Comparison of ENCODE assay signal across 1 cellular context in the genomic region with DNA sequence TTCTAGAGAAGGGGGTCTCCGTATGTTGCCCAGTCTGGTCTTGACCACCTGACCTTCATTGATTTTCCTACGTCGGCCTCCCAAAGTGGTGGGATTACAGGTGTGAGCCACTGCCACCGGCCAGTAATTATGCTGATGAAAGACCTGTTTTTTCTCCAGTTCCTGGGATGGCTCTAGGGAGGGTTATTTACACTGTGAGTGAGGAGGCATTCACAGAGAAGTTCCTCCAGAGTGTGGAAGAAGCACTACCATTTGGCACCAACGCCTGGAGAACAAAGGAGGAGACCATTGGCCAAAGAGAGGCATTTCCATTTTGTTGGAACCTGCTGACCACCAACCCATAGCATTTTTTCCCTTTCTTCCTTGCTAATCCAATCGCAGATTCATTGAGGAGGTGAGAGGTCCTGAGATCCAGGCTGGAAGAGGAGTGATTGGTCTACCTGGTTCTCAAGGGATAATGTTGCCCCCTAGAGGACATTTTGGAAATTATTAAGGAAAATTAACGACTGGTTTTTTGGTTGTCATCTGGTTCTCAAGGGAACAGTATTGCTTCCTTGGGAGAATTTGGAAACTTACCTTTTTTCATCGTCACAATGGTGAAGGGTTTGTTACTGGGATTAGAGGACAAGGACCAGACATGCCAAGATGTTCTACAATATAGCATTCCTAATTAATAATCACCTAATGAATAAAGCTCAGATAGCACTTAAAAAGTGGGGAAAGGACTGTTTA.
TF ChIP-seq lines count a peak whose summit lies in the region.

No MANE protein-coding gene starts in this region.

TF ChIP-seq in K562, 482 proteins besides CTCF, POLR2A, EP300 and RAD21 (continued from another document):
- TF ChIP-seq, protein P1, sequence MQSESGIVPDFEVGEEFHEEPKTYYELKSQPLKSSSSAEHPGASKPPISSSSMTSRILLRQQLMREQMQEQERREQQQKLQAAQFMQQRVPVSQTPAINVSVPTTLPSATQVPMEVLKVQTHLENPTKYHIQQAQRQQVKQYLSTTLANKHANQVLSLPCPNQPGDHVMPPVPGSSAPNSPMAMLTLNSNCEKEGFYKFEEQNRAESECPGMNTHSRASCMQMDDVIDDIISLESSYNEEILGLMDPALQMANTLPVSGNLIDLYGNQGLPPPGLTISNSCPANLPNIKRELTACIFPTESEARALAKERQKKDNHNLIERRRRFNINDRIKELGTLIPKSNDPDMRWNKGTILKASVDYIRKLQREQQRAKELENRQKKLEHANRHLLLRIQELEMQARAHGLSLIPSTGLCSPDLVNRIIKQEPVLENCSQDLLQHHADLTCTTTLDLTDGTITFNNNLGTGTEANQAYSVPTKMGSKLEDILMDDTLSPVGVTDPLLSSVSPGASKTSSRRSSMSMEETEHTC (IDR thresholded peaks at IDR 0.05), result no peak
- TF ChIP-seq ZNF282 (CRISPR knock-in tag; IDR thresholded peaks at IDR 0.05) (no peak), PURB (CRISPR knock-in tag; IDR thresholded peaks at IDR 0.05; ENCODE audit: low read depth) (no peak), ERF (CRISPR knock-in tag; IDR thresholded peaks at IDR 0.05) (no peak), ZNF41 (CRISPR knock-in tag; conservative IDR thresholded peaks at IDR 0.05) (no peak), TBP (optimal IDR thresholded peaks at IDR 0.05; ENCODE audit: low read depth, low read length) (no peak), ZNF583 (CRISPR knock-in tag; IDR thresholded peaks at IDR 0.05) (no peak), CHD2 (IDR thresholded peaks at IDR 0.05; ENCODE audit: low read depth, low read length) (no peak), DACH1 (IDR thresholded peaks at IDR 0.05; ENCODE audit: partially characterized antibody) (peak; percentile 92), SPI1 (IDR thresholded peaks at IDR 0.05; ENCODE audit: borderline replicate concordance, low read depth, low read length) (no peak), MCM3 (IDR thresholded peaks at IDR 0.05) (no peak), ZNF695 (CRISPR knock-in tag; IDR thresholded peaks at IDR 0.05) (no peak), SIX5 (IDR thresholded peaks at IDR 0.05; ENCODE audit: borderline replicate concordance in 1 of 2, insufficient read depth in 1 of 2, low read depth in 1 of 2, low read length in 2 of 2) (no peak), ZNF263 (CRISPR knock-in tag; IDR thresholded peaks at IDR 0.05; ENCODE audit: borderline replicate concordance) (peak; percentile 63; the same call in 1 of the 2 replicates), ZNF589 (CRISPR knock-in tag; IDR thresholded peaks at IDR 0.05; ENCODE audit: low read depth) (no peak), CEBPG (CRISPR knock-in tag; IDR thresholded peaks at IDR 0.05) (no peak), CEBPG (tag; conservative IDR thresholded peaks at IDR 0.05 in 1 of 2, IDR thresholded peaks at IDR 0.05 in 1 of 2) (no peak), NFE2L1 (tag; IDR thresholded peaks at IDR 0.05; ENCODE audit: borderline replicate concordance, low read depth) (no peak), RCOR1 (IDR thresholded peaks at IDR 0.05; ENCODE audit: borderline replicate concordance in 1 of 2, low read depth in 2 of 2, low read length in 2 of 2) (0 out of 4 replicates have a peak, but pooled peaks of 1 of the 2 experiments have one; percentile 18), PTBP1 (IDR thresholded peaks at IDR 0.05; ENCODE audit: low read depth, low read length) (no peak), SREBF1 (IDR thresholded peaks at IDR 0.05; ENCODE audit: borderline replicate concordance, low read depth, low read length) (no peak), ZNF354B (CRISPR knock-in tag; IDR thresholded peaks at IDR 0.05) (no peak), TEAD1 (CRISPR knock-in tag; IDR thresholded peaks at IDR 0.05) (no peak), EP400 (IDR thresholded peaks at IDR 0.05) (peak; percentile 29), ZNF444 (CRISPR knock-in tag; IDR thresholded peaks at IDR 0.05) (no peak), HMG20B (CRISPR knock-in tag; IDR thresholded peaks at IDR 0.05) (no peak), CHD1 (IDR thresholded peaks at IDR 0.05; ENCODE audit: low read length) (no peak), NR2F6 (CRISPR knock-in tag; IDR thresholded peaks at IDR 0.05) (no peak), POLR3G (IDR thresholded peaks at IDR 0.05; ENCODE audit: extremely low read depth, insufficient read length, insufficient replicate concordance) (no peak), NUFIP1 (IDR thresholded peaks at IDR 0.05; ENCODE audit: partially characterized antibody) (no peak), EGR1 (conservative IDR thresholded peaks at IDR 0.05) (no peak), XRCC4 (IDR thresholded peaks at IDR 0.05; ENCODE audit: extremely low read depth, insufficient read depth, insufficient read length) (no peak)
- TF ChIP-seq, protein P2, sequence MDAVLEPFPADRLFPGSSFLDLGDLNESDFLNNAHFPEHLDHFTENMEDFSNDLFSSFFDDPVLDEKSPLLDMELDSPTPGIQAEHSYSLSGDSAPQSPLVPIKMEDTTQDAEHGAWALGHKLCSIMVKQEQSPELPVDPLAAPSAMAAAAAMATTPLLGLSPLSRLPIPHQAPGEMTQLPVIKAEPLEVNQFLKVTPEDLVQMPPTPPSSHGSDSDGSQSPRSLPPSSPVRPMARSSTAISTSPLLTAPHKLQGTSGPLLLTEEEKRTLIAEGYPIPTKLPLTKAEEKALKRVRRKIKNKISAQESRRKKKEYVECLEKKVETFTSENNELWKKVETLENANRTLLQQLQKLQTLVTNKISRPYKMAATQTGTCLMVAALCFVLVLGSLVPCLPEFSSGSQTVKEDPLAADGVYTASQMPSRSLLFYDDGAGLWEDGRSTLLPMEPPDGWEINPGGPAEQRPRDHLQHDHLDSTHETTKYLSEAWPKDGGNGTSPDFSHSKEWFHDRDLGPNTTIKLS (IDR thresholded peaks at IDR 0.05; ENCODE audit: borderline replicate concordance, low read depth), result no peak
- TF ChIP-seq, protein P3, sequence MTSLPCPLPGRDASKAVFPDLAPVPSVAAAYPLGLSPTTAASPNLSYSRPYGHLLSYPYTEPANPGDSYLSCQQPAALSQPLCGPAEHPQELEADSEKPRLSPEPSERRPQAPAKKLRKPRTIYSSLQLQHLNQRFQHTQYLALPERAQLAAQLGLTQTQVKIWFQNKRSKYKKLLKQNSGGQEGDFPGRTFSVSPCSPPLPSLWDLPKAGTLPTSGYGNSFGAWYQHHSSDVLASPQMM (CRISPR knock-in tag; IDR thresholded peaks at IDR 0.05), result no peak
- TF ChIP-seq, protein P4, sequence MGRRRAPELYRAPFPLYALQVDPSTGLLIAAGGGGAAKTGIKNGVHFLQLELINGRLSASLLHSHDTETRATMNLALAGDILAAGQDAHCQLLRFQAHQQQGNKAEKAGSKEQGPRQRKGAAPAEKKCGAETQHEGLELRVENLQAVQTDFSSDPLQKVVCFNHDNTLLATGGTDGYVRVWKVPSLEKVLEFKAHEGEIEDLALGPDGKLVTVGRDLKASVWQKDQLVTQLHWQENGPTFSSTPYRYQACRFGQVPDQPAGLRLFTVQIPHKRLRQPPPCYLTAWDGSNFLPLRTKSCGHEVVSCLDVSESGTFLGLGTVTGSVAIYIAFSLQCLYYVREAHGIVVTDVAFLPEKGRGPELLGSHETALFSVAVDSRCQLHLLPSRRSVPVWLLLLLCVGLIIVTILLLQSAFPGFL (CRISPR knock-in tag; IDR thresholded peaks at IDR 0.05), result no peak
- TF ChIP-seq, protein P5, sequence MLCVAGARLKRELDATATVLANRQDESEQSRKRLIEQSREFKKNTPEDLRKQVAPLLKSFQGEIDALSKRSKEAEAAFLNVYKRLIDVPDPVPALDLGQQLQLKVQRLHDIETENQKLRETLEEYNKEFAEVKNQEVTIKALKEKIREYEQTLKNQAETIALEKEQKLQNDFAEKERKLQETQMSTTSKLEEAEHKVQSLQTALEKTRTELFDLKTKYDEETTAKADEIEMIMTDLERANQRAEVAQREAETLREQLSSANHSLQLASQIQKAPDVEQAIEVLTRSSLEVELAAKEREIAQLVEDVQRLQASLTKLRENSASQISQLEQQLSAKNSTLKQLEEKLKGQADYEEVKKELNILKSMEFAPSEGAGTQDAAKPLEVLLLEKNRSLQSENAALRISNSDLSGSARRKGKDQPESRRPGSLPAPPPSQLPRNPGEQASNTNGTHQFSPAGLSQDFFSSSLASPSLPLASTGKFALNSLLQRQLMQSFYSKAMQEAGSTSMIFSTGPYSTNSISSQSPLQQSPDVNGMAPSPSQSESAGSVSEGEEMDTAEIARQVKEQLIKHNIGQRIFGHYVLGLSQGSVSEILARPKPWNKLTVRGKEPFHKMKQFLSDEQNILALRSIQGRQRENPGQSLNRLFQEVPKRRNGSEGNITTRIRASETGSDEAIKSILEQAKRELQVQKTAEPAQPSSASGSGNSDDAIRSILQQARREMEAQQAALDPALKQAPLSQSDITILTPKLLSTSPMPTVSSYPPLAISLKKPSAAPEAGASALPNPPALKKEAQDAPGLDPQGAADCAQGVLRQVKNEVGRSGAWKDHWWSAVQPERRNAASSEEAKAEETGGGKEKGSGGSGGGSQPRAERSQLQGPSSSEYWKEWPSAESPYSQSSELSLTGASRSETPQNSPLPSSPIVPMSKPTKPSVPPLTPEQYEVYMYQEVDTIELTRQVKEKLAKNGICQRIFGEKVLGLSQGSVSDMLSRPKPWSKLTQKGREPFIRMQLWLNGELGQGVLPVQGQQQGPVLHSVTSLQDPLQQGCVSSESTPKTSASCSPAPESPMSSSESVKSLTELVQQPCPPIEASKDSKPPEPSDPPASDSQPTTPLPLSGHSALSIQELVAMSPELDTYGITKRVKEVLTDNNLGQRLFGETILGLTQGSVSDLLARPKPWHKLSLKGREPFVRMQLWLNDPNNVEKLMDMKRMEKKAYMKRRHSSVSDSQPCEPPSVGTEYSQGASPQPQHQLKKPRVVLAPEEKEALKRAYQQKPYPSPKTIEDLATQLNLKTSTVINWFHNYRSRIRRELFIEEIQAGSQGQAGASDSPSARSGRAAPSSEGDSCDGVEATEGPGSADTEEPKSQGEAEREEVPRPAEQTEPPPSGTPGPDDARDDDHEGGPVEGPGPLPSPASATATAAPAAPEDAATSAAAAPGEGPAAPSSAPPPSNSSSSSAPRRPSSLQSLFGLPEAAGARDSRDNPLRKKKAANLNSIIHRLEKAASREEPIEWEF (CRISPR knock-in tag; IDR thresholded peaks at IDR 0.05), result no peak
- TF ChIP-seq, protein P6, sequence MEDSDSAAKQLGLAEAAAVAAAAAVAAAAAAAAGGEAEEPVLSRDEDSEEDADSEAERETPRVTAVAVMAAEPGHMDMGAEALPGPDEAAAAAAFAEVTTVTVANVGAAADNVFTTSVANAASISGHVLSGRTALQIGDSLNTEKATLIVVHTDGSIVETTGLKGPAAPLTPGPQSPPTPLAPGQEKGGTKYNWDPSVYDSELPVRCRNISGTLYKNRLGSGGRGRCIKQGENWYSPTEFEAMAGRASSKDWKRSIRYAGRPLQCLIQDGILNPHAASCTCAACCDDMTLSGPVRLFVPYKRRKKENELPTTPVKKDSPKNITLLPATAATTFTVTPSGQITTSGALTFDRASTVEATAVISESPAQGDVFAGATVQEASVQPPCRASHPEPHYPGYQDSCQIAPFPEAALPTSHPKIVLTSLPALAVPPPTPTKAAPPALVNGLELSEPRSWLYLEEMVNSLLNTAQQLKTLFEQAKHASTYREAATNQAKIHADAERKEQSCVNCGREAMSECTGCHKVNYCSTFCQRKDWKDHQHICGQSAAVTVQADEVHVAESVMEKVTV (CRISPR knock-in tag; IDR thresholded peaks at IDR 0.05), result peak; percentile 83
